In the genomic region with DNA sequence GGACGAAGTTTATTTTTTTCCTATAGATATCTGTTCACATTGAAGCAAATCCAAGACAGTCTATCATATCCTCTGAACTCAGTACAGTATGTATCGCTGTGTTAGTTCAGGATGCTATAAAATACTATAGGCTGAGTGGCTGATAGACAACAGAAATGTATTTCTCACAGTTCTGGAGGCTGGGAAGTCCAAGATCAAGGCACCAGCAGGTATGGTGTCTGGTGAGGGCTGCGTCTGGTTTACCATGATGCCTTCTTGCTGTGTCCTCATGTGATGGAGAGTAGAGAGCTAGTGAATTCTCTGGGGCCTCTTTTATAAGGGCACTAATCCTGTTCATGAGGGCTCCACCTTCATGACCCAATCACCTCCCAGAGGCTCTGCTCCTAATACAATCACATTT, we compare ENCODE assay signal across 18 cellular contexts. TPM values are rescaled to one million over a fixed set of nuclear protein-coding genes. Genes with fewer than 3 reads are reported as not detected.
DNase-seq lines count a peak whose midpoint lies in the region; ATAC-seq and TF ChIP-seq lines count a peak whose summit lies in the region.
"Had no signal": no experiment of that assay in that cellular context is flagged by ENCODE, and none has a peak within 500 bp of the region (broad histone marks: within the 10 kb centered on the region; RNA-seq: fewer than 3 reads in every experiment).

No MANE protein-coding gene starts in this region.

- no peak overlapping the region for H3K27ac Mint-ChIP-seq in immature natural killer cell
- H3K27ac Mint-ChIP-seq in natural killer cell treated with Interleukin-12 subunit alpha and Interleukin-12 subunit beta and Interleukin-15 and Interleukin-18, amount 100 ng/mL, for 72 hours: peak overlapping the region; percentile 20 to 45
- H3K27ac Mint-ChIP-seq: CD4-positive, alpha-beta T cell; CD8-positive, alpha-beta memory T cell; HFFc6 had no signal

- H3K27me3 ChIP-seq in BLaER1: no peaks in the 10 kb centered on the region
- H3K27me3 ChIP-seq in BLaER1 treated with 17β-estradiol and CSF1 and Interleukin-3, amounts not matched to agents 10 nM and 100 nM: 0 out of 22 replicates have a peak, but pooled peaks cover 0 to 4% (median 0%) of the 10 kb centered on the region in 11 experiments

- peak overlapping the region in 3 of 5 donors; percentile 2 to 20 (median 4) for H3K4me3 Mint-ChIP-seq in immature natural killer cell
- H3K4me3 Mint-ChIP-seq in natural killer cell treated with Interleukin-12 subunit alpha and Interleukin-12 subunit beta and Interleukin-15 and Interleukin-18, amount 100 ng/mL, for 72 hours: no peak overlapping the region
- H3K4me3 Mint-ChIP-seq: CD14-positive monocyte; CD4-positive, alpha-beta T cell; CD8-positive, alpha-beta memory T cell; HFFc6 had no signal

- no TSS peak for BruUV-seq in OCI-LY7 (replicated peaks; lab: Mats Ljungman, UMichigan)

- TF ChIP-seq CTCF in OCI-LY7 (conservative IDR thresholded peaks at IDR 0.05; ENCODE audit: low read length): no peak

- intact Hi-C loops in OCI-LY7 (cut with micrococcal nuclease; ENCODE audit: unreplicated experiment): no loop called here

- no peaks in the 10 kb centered on the region for H3K36me3 ChIP-seq in BLaER1
- H3K36me3 ChIP-seq in BLaER1 treated with 17β-estradiol and CSF1 and Interleukin-3, amounts not matched to agents 10 nM and 100 nM: no peaks in the 10 kb centered on the region
- no peaks in the 10 kb centered on the region for H3K36me3 ChIP-seq in OCI-LY7 (ENCODE audit: insufficient read depth, low read length)
- H3K36me3 ChIP-seq: HAP-1 had no signal

- H3K79me2 ChIP-seq in OCI-LY7 (ENCODE audit: insufficient read depth, low read depth, low read length): no peaks in the 10 kb centered on the region

- DNase-seq in immature natural killer cell: no peak
- no peak for DNase-seq in natural killer cell treated with Interleukin-12 subunit alpha and Interleukin-12 subunit beta and Interleukin-15 and Interleukin-18, amount 100 ng/mL, for 72 hours (ENCODE audit: low spot score)
- no peak for DNase-seq in OCI-LY7 (ENCODE audit: low spot score)
- DNase-seq: CD4-positive, alpha-beta T cell; CD8-positive, alpha-beta memory T cell; DMS 273 treated with DMSO at 0.1 percent for 48 hours; DMS79; EL; GDM1; GOT3; HFFc6 had no signal

- H3K9me2 ChIP-seq in OCI-LY7 (ENCODE audit: insufficient read depth, low read length): no peaks in the 10 kb centered on the region

- no peaks in the 10 kb centered on the region for H3K9me3 Mint-ChIP-seq in immature natural killer cell
- no peaks in the 10 kb centered on the region for H3K9me3 Mint-ChIP-seq in natural killer cell treated with Interleukin-12 subunit alpha and Interleukin-12 subunit beta and Interleukin-15 and Interleukin-18, amount 100 ng/mL, for 72 hours
- H3K9me3 Mint-ChIP-seq: CD4-positive, alpha-beta T cell; CD8-positive, alpha-beta memory T cell; HFFc6 had no signal

- H3K4me1 Mint-ChIP-seq in immature natural killer cell: peaks cover 29 to 31% of the 10 kb centered on the region in 2 donors
- H3K4me1 Mint-ChIP-seq in natural killer cell treated with Interleukin-12 subunit alpha and Interleukin-12 subunit beta and Interleukin-15 and Interleukin-18, amount 100 ng/mL, for 72 hours (ENCODE audit: low read depth in 2 of 2): peaks cover 20 to 33% of the 10 kb centered on the region in 2 donors

- H3K27me3 Mint-ChIP-seq in immature natural killer cell (ENCODE audit: low read depth in 3 of 3): peaks cover 4 to 20% (median 11%) of the 10 kb centered on the region in 3 donors
- H3K27me3 Mint-ChIP-seq in natural killer cell treated with Interleukin-12 subunit alpha and Interleukin-12 subunit beta and Interleukin-15 and Interleukin-18, amount 100 ng/mL, for 72 hours: peaks cover 0 to 4% of the 10 kb centered on the region in 2 donors
- H3K27me3 Mint-ChIP-seq: CD4-positive, alpha-beta T cell had no signal

- H4K20me1 ChIP-seq in BLaER1 (0 out of 2 replicates have a peak, but pooled peaks cover 13% of the 10 kb centered on the region), OCI-LY7 (ENCODE audit: insufficient read depth, low read length) (no peaks in the 10 kb centered on the region)
- 0 out of 22 replicates have a peak, but pooled peaks cover 0 to 5% (median 0%) of the 10 kb centered on the region in 11 experiments for H4K20me1 ChIP-seq in BLaER1 treated with 17β-estradiol and CSF1 and Interleukin-3, amounts not matched to agents 10 nM and 100 nM

- no peak overlapping the region for H3K4me3 ChIP-seq in BLaER1
- no peak overlapping the region for H3K4me3 ChIP-seq in BLaER1 treated with 17β-estradiol and CSF1 and Interleukin-3, amounts not matched to agents 10 nM and 100 nM
- H3K4me3 ChIP-seq in OCI-LY7 (ENCODE audit: low read depth, low read length, poor library complexity, severe bottlenecking): no peak overlapping the region
- H3K4me3 ChIP-seq: GM12878, HAP-1 had no signal

- no peaks in the 10 kb centered on the region for H3K36me3 Mint-ChIP-seq in immature natural killer cell
- no peaks in the 10 kb centered on the region for H3K36me3 Mint-ChIP-seq in natural killer cell treated with Interleukin-12 subunit alpha and Interleukin-12 subunit beta and Interleukin-15 and Interleukin-18, amount 100 ng/mL, for 72 hours
- H3K36me3 Mint-ChIP-seq: CD8-positive, alpha-beta memory T cell had no signal

- no peak overlapping the region for H3K27ac ChIP-seq in BLaER1
- no peak overlapping the region for H3K27ac ChIP-seq in BLaER1 treated with 17β-estradiol and CSF1 and Interleukin-3, amounts not matched to agents 10 nM and 100 nM
- no peak overlapping the region for H3K27ac ChIP-seq in OCI-LY7 (ENCODE audit: low read depth, low read length, poor library complexity, severe bottlenecking)

- H2AFZ ChIP-seq in OCI-LY7 (ENCODE audit: low read length): no peak overlapping the region

- H3K9ac ChIP-seq in BLaER1: no peak overlapping the region
- no peak overlapping the region for H3K9ac ChIP-seq in BLaER1 treated with 17β-estradiol and CSF1 and Interleukin-3, amounts not matched to agents 10 nM and 100 nM

- ATAC-seq in natural killer cell treated with Interleukin-12 subunit alpha and Interleukin-12 subunit beta and Interleukin-15 and Interleukin-18, amount 100 ng/mL, for 72 hours: no peak
- ATAC-seq in HG03196 (IDR thresholded peaks at IDR 0.05; ENCODE audit: unreplicated experiment): no peak
- ATAC-seq in GM18868 (IDR thresholded peaks at IDR 0.05; ENCODE audit: unreplicated experiment): no peak
- ATAC-seq: GM12878 had no signal

- POLR2A ChIA-PET in OCI-LY7 (lab: Charles Lee): interaction anchor here (0.6 kb wide), 1 partner anchor 54 kb away, joined by 3 read pairs; no protein-coding TSS in a partner anchor

- peaks cover 89% of the 10 kb centered on the region for H3K4me1 ChIP-seq in BLaER1
- H3K4me1 ChIP-seq in BLaER1 treated with 17β-estradiol and CSF1 and Interleukin-3, amounts not matched to agents 10 nM and 100 nM: peaks cover 43 to 82% (median 64%) of the 10 kb centered on the region in 10 experiments
- H3K4me1 ChIP-seq in OCI-LY7 (ENCODE audit: insufficient read depth, low read length, poor library complexity, severe bottlenecking): peaks cover 34% of the 10 kb centered on the region
- H3K4me1 ChIP-seq: HAP-1 had no signal

- H3K4me2 ChIP-seq in BLaER1 (peak overlapping the region; percentile 81), OCI-LY7 (ENCODE audit: low read length) (no peak overlapping the region)
- H3K4me2 ChIP-seq in BLaER1 treated with 17β-estradiol and CSF1 and Interleukin-3, amounts not matched to agents 10 nM and 100 nM: peak overlapping the region in 7 of 11 experiments; percentile 19 to 80 (median 60); a peak in 7 of 22 replicates

- CTCF ChIA-PET in OCI-LY7 (lab: Charles Lee; ENCODE audit: unreplicated experiment): no interaction called here

- H3K9me3 ChIP-seq in BLaER1 (no peaks in the 10 kb centered on the region), OCI-LY7 (ENCODE audit: low read length) (no peaks in the 10 kb centered on the region)
- no peaks in the 10 kb centered on the region for H3K9me3 ChIP-seq in BLaER1 treated with 17β-estradiol and CSF1 and Interleukin-3, amounts not matched to agents 10 nM and 100 nM (replicated peaks in 1 of 11)
- H3K9me3 ChIP-seq: HAP-1 had no signal

RNA-seq across cellular contexts. Expression of a gene that starts 46.3 kb away (rescaled TPM):
- 1 to 10 TPM in 2 of 3 donors, not detected in 1; 1.6 to 2.3 TPM for polyA plus RNA-seq in immature natural killer cell
- 10 to 100 TPM; 24.3 to 68.6 TPM for total RNA-seq in natural killer cell treated with Interleukin-12 subunit alpha and Interleukin-12 subunit beta and Interleukin-15 and Interleukin-18, amount 100 ng/mL, for 72 hours
- total RNA-seq in OCI-LY7 (2014; rRNA removed; shearing (Covaris generic)): not detected in 2 replicates
- not detected in 2 replicates for total RNA-seq in OCI-LY7 (2022)

Comparison
In these comparisons a context has a peak if more than half of its experiments do, and no peak if none do; other contexts are left out.
1. H3K27ac Mint-ChIP-seq: peak in natural killer cell treated with Interleukin-12 subunit alpha and Interleukin-12 subunit beta and Interleukin-15 and Interleukin-18, amount 100 ng/mL, for 72 hours (2 of 2); none in immature natural killer cell (0 of 6).
2. RNA of a gene that starts 46.3 kb away (total RNA-seq): 24.3 to 68.6 TPM in natural killer cell treated with Interleukin-12 subunit alpha and Interleukin-12 subunit beta and Interleukin-15 and Interleukin-18, amount 100 ng/mL, for 72 hours; not detected in OCI-LY7; every median in the first group is over 10 times any median in the second.